Comparison of ENCODE assay signal across 20 cellular contexts in genomic region chr20:60750909-60751308, GRCh38.
DNase-seq lines count a peak whose midpoint lies in the region; ATAC-seq, FAIRE-seq and TF ChIP-seq lines count a peak whose summit lies in the region.
"Had no signal": no experiment of that assay in that cellular context is flagged by ENCODE, and none has a peak within 500 bp of the region (broad histone marks: within the 10 kb centered on the region; RNA-seq: fewer than 3 reads in every experiment).

No MANE protein-coding gene starts in this region.

- H3K27me3 Mint-ChIP-seq in GM23338 (ENCODE audit: insufficient read depth, low read depth, poor library complexity) = peaks cover 8% of the 10 kb centered on the region
- H3K27me3 Mint-ChIP-seq: B cell; CD4-positive, CD25-positive, alpha-beta regulatory T cell had no signal

- H3K27ac Mint-ChIP-seq in GM23338 = no peak overlapping the region
- H3K27ac Mint-ChIP-seq: B cell; CD4-positive, CD25-positive, alpha-beta regulatory T cell; CD8-positive, alpha-beta T cell; HFFc6 had no signal

- no peaks in the 10 kb centered on the region for H4K20me1 ChIP-seq in GM23338 (replicated peaks; ENCODE audit: insufficient read depth)
- H4K20me1 ChIP-seq in H1 (replicated peaks in 1 of 2; ENCODE audit: control insufficient read depth in 1 of 2, insufficient read depth in 2 of 2, low read length in 2 of 2) = no peaks in the 10 kb centered on the region
- no peaks in the 10 kb centered on the region for H4K20me1 ChIP-seq in osteoblast (ENCODE audit: insufficient read depth, low read length)
- H4K20me1 ChIP-seq: BLaER1 had no signal

- H3F3A ChIP-seq in GM23338 (replicated peaks; ENCODE audit: low read depth) = no peaks in the 10 kb centered on the region

- no peaks in the 10 kb centered on the region for H3K9me2 ChIP-seq in GM23338 (ENCODE audit: insufficient read depth)

- no peak overlapping the region; the same call in 1 of the 2 replicates for H4K8ac ChIP-seq in H1 (ENCODE audit: extremely low read depth, insufficient read depth, low read length)

- H2BK15ac ChIP-seq in H1 (ENCODE audit: low read length) = no peak overlapping the region

- no peak overlapping the region for H3K27ac ChIP-seq in GM23338 (ENCODE audit: low read depth)
- no peak overlapping the region for H3K27ac ChIP-seq in H1 (ENCODE audit: low read depth, low read length)
- H3K27ac ChIP-seq in iPS-20b (ENCODE audit: low read length) = no peak overlapping the region
- H3K27ac ChIP-seq in osteoblast (ENCODE audit: low read depth, low read length) = no peak overlapping the region
- H3K27ac ChIP-seq: 22Rv1, BLaER1, C4-2B had no signal

- peak overlapping the region; percentile 34; the same call in 1 of the 2 replicates for H3K18ac ChIP-seq in H1 (ENCODE audit: extremely low read depth, low read length)

- no peaks in the 10 kb centered on the region; the same call in 1 of the 2 replicates for H3K79me1 ChIP-seq in H1 (ENCODE audit: low read depth, low read length)

- H3K9ac ChIP-seq in H1 (replicated peaks in 1 of 4; ENCODE audit: extremely low read depth in 1 of 4, low read depth in 3 of 4, low read length in 3 of 4) (no peak overlapping the region; a peak in 1 of 7 replicates), iPS-20b (ENCODE audit: low read depth, low read length) (peak overlapping the region; percentile 26; the same call in 1 of the 2 replicates)
- H3K9ac ChIP-seq: BLaER1 had no signal

- H2AK5ac ChIP-seq in H1 (ENCODE audit: low read depth, low read length) = 0 out of 2 replicates have a peak overlapping the region, but pooled peaks have one; percentile 45

- H4K5ac ChIP-seq in H1 (ENCODE audit: insufficient read length, low read depth, low read length) = peak overlapping the region; percentile 24

- H3K36me3 Mint-ChIP-seq in GM23338 (ENCODE audit: low read depth) = peaks cover 27% of the 10 kb centered on the region
- H3K36me3 Mint-ChIP-seq: CD4-positive, CD25-positive, alpha-beta regulatory T cell; CD8-positive, alpha-beta T cell had no signal

- TF ChIP-seq CTCF in GM23338 (conservative IDR thresholded peaks at IDR 0.05; ENCODE audit: low read depth in 2 of 2) (no peak), H1 (IDR thresholded peaks at IDR 0.05; ENCODE audit: control extremely low read depth in 1 of 3, insufficient read depth in 1 of 3, low read depth in 1 of 3, low read length in 3 of 3) (no peak), osteoblast (IDR thresholded peaks at IDR 0.05; ENCODE audit: extremely low read depth, low read depth, low read length) (no peak)

- no peaks in the 10 kb centered on the region for H3K27me3 ChIP-seq in GM23338 (ENCODE audit: insufficient read depth)
- peaks cover 0 to 3% (median 0%) of the 10 kb centered on the region in 4 experiments; a peak in 3 of 7 replicates for H3K27me3 ChIP-seq in H1 (replicated peaks in 1 of 4; ENCODE audit: control insufficient read depth in 3 of 4, extremely low read depth in 1 of 4, insufficient read depth in 3 of 4, low read length in 3 of 4)
- H3K27me3 ChIP-seq in iPS-20b (ENCODE audit: insufficient read depth, low read length) = no peaks in the 10 kb centered on the region; the same call in 1 of the 2 replicates
- H3K27me3 ChIP-seq in osteoblast (ENCODE audit: insufficient read depth, low read length) = no peaks in the 10 kb centered on the region
- H3K27me3 ChIP-seq: BLaER1 had no signal

- no peak overlapping the region for H3K4me3 ChIP-seq in GM23338
- peak overlapping the region in 1 of 4 experiments; percentile 18; a peak in 1 of 8 replicates for H3K4me3 ChIP-seq in H1 (ENCODE audit: extremely low read depth in 1 of 4, insufficient read depth in 2 of 4, low read depth in 3 of 4, low read length in 4 of 4)
- no peak overlapping the region; the same call in 1 of the 2 replicates for H3K4me3 ChIP-seq in iPS-20b (ENCODE audit: low read length)
- no peak overlapping the region for H3K4me3 ChIP-seq in osteoblast (ENCODE audit: insufficient read depth, low read length)
- H3K4me3 ChIP-seq: BLaER1, GM12878, HAP-1 had no signal

- no peaks in the 10 kb centered on the region for H3K23me2 ChIP-seq in H1 (ENCODE audit: low read depth, low read length)

- H3K4me1 ChIP-seq in GM23338 (ENCODE audit: insufficient read depth) (peaks cover 15% of the 10 kb centered on the region; the same call in 1 of the 2 replicates), H1 (replicated peaks in 1 of 4; ENCODE audit: control insufficient read depth in 3 of 4, insufficient read depth in 4 of 4, low read length in 3 of 4) (peaks cover 2 to 11% (median 8%) of the 10 kb centered on the region in 4 experiments; a peak in 5 of 7 replicates), iPS-20b (ENCODE audit: insufficient read depth, low read length) (peaks cover 14% of the 10 kb centered on the region; the same call in 1 of the 2 replicates), osteoblast (ENCODE audit: insufficient read depth, low read length) (no peaks in the 10 kb centered on the region)
- H3K4me1 ChIP-seq: Caco-2, HAP-1 had no signal

- peak overlapping the region; percentile 29; the same call in 1 of the 2 replicates for H2BK20ac ChIP-seq in H1 (ENCODE audit: low read length)

- WGBS in H1 (ENCODE audit: extremely low coverage in 1 of 2, insufficient coverage in 1 of 2, insufficient read length in 1 of 2, insufficient replicate concordance in 2 of 2, low coverage in 1 of 2, low lambda C conversion rate in 2 of 2, missing lambda C conversion rate in 1 of 2), 2 experiments = 76% methylated on average over 10 of the region's 10 CpGs; no CpG with 5 or more reads in 1 of the 2 experiments

- peaks cover 24% of the 10 kb centered on the region for H3K4me1 Mint-ChIP-seq in GM23338
- H3K4me1 Mint-ChIP-seq: B cell; CD4-positive, CD25-positive, alpha-beta regulatory T cell had no signal

- no peak overlapping the region for H3K56ac ChIP-seq in H1 (replicated peaks; ENCODE audit: insufficient read length, low read depth, low read length)

- 0 out of 4 replicates have a peak, but pooled peaks cover 0 to 2% of the 10 kb centered on the region in 2 experiments for H3K9me3 ChIP-seq in H1 (ENCODE audit: insufficient read depth in 2 of 2, low read depth in 1 of 2, low read length in 1 of 2)
- no peaks in the 10 kb centered on the region; the same call in 1 of the 2 replicates for H3K9me3 ChIP-seq in iPS-20b (ENCODE audit: insufficient read depth, low read depth, low read length)
- H3K9me3 ChIP-seq in osteoblast (ENCODE audit: low read depth, low read length) = no peaks in the 10 kb centered on the region
- H3K9me3 ChIP-seq: BLaER1, Caco-2, HAP-1 had no signal

- DNase-seq in GM23338 (ENCODE audit: low spot score) (peak; percentile 2), H1 (ENCODE audit: low read depth in 1 of 2, low spot score in 2 of 2) (no peak), DMS 273 treated with DMSO at 0.1 percent for 48 hours (lab: John Stamatoyannopoulos, UW) (no peak), osteoblast (ENCODE audit: insufficient read length, low spot score, missing footprints) (no peak)
- DNase-seq: CD4-positive, CD25-positive, alpha-beta regulatory T cell; CD8-positive, alpha-beta T cell; DMS79; EL; GDM1; HFFc6 had no signal

- peak overlapping the region; percentile 65 for H2BK120ac ChIP-seq in H1 (replicated peaks; ENCODE audit: low read depth, low read length)

- H2AFZ ChIP-seq in GM23338 (peak overlapping the region; percentile 59; the same call in 1 of the 2 replicates), H1 (ENCODE audit: low read length) (0 out of 2 replicates have a peak overlapping the region, but pooled peaks have one; percentile 77), osteoblast (ENCODE audit: low read length) (no peak overlapping the region)

- H3K4me3 Mint-ChIP-seq in GM23338 = no peak overlapping the region
- H3K4me3 Mint-ChIP-seq: B cell; CD4-positive, CD25-positive, alpha-beta regulatory T cell; CD8-positive, alpha-beta T cell; HFFc6 had no signal

- no peak for TF ChIP-seq RAD21 in H1 (IDR thresholded peaks at IDR 0.05 in 1 of 2, conservative IDR thresholded peaks at IDR 0.05 in 1 of 2; ENCODE audit: low read depth in 2 of 2, low read length in 2 of 2)

- no peak for FAIRE-seq in H1 (lab: Jason Lieb, UNC)
- FAIRE-seq: A204.1, GM12878 had no signal

- no peaks in the 10 kb centered on the region for H3K79me2 ChIP-seq in GM23338 (replicated peaks; ENCODE audit: insufficient read depth)
- H3K79me2 ChIP-seq in H1 (ENCODE audit: control insufficient read depth in 1 of 2, insufficient read depth in 2 of 2, low read length in 2 of 2) = no peaks in the 10 kb centered on the region
- no peaks in the 10 kb centered on the region for H3K79me2 ChIP-seq in osteoblast (ENCODE audit: insufficient read depth, low read length)

- H3K4me2 ChIP-seq in GM23338 (no peak overlapping the region), H1 (ENCODE audit: insufficient read depth in 1 of 2, low read depth in 2 of 2, low read length in 2 of 2) (no peak overlapping the region), osteoblast (ENCODE audit: insufficient read depth, low read length) (no peak overlapping the region)
- H3K4me2 ChIP-seq: BLaER1 had no signal

- H4K91ac ChIP-seq in H1 (replicated peaks; ENCODE audit: insufficient read length, low read length) = peak overlapping the region; percentile 77

- POLR2A ChIA-PET in H1 (lab: Charles Lee; ENCODE audit: partially characterized antibody) = no interaction called here

- H3K4ac ChIP-seq in H1 (replicated peaks; ENCODE audit: insufficient read length, low read depth, low read length) = no peak overlapping the region

- H2BK5ac ChIP-seq in H1 (ENCODE audit: low read depth, low read length) = peak overlapping the region; percentile 91; the same call in 1 of the 2 replicates

- no peaks in the 10 kb centered on the region for H3K36me3 ChIP-seq in GM23338 (ENCODE audit: insufficient read depth)
- H3K36me3 ChIP-seq in H1 (ENCODE audit: control insufficient read depth in 2 of 4, insufficient read depth in 4 of 4, low read length in 3 of 4) = no peaks in the 10 kb centered on the region; a peak in 1 of 8 replicates
- H3K36me3 ChIP-seq in iPS-20b (ENCODE audit: insufficient read depth, low read depth, low read length) = no peaks in the 10 kb centered on the region
- H3K36me3 ChIP-seq in osteoblast (ENCODE audit: insufficient read depth, low read length) = no peaks in the 10 kb centered on the region
- H3K36me3 ChIP-seq: BLaER1, HAP-1 had no signal

- peaks cover 13% of the 10 kb centered on the region for H3K9me3 Mint-ChIP-seq in GM23338
- H3K9me3 Mint-ChIP-seq: CD8-positive, alpha-beta T cell had no signal

- ATAC-seq in GM23338 (peak; percentile 37), GM18858 (IDR thresholded peaks at IDR 0.05; ENCODE audit: unreplicated experiment) (no peak)
- ATAC-seq: CD8-positive, alpha-beta T cell; GM12878 had no signal

- no peak for TF ChIP-seq POLR2A in H1 (IDR thresholded peaks at IDR 0.05; ENCODE audit: control extremely low read depth in 1 of 2, low read depth in 2 of 2, low read length in 2 of 2)

- no peak for TF ChIP-seq EP300 in H1 (IDR thresholded peaks at IDR 0.05; ENCODE audit: borderline replicate concordance in 1 of 2, low read depth in 2 of 2, low read length in 2 of 2)

- H2BK12ac ChIP-seq in H1 (ENCODE audit: low read depth, low read length) = 0 out of 2 replicates have a peak overlapping the region, but pooled peaks have one; percentile 95

- CTCF ChIA-PET in H1 (lab: Charles Lee; ENCODE audit: partially characterized antibody) = interaction anchor here (0.7 to 2.6 kb wide), 6 partner anchors 16 to 112 kb away, joined by 3 to 9 read pairs (median 4); no protein-coding TSS in a partner anchor

- no peak overlapping the region for H3K14ac ChIP-seq in H1 (ENCODE audit: insufficient read length)

- no peak overlapping the region for H3K23ac ChIP-seq in H1 (ENCODE audit: insufficient read length)
